ENCODE assay signal across 10 cellular contexts in the genomic region with DNA sequence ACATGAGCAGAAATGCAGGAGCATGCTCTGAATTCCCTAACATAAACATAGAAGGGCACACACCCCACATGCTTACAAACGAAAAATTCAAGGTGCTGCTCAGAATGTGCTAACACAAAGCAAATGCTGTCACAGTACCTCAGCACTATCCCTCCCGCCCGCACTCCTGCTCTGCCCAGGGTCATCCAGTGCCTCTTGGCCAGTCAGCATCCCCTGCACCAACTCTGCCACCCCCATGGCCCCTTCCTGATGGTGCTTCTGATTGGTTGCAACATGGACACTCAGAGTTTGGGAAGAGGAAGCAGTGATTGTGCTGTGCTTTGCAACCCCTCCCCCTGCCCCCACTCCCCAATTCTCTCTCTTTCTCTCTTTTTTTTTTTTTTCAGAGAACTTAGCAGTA. TPM values are rescaled to one million over a fixed set of nuclear protein-coding genes. Genes with fewer than 3 reads are reported as not detected.
"Had no signal": no experiment of that assay in that cellular context is flagged by ENCODE, and none has a peak within 500 bp of the region (broad histone marks: within the 10 kb centered on the region; RNA-seq: fewer than 3 reads in every experiment).

No MANE protein-coding gene starts in this region.

- H3K36me3 Mint-ChIP-seq: IgD-negative memory B cell had no signal

- H3K27ac Mint-ChIP-seq: IgD-negative memory B cell had no signal

- H3K4me3 Mint-ChIP-seq: IgD-negative memory B cell had no signal

- FAIRE-seq: HepG2, HTR-8/SVneo, K562 had no signal

- DNase-seq: IMR-90, KBM-7, KG1 had no signal

- H3K4me3 ChIP-seq: K562 had no signal

- H3K4me1 Mint-ChIP-seq: IgD-negative memory B cell had no signal

- H3K9me3 Mint-ChIP-seq: IgD-negative memory B cell had no signal

- H3K27ac ChIP-seq: HL-60 had no signal

RNA-seq across cellular contexts. Expression of gene LEP, which starts 13.8 kb away (rescaled TPM):
- total RNA-seq: HepG2, HT-29, HT1080, IMR-90, K562 had no signal
- polyA plus RNA-seq: IgD-negative memory B cell, IMR-90, K562 had no signal
